ENCODE assay signal across 19 cellular contexts in the genomic region with DNA sequence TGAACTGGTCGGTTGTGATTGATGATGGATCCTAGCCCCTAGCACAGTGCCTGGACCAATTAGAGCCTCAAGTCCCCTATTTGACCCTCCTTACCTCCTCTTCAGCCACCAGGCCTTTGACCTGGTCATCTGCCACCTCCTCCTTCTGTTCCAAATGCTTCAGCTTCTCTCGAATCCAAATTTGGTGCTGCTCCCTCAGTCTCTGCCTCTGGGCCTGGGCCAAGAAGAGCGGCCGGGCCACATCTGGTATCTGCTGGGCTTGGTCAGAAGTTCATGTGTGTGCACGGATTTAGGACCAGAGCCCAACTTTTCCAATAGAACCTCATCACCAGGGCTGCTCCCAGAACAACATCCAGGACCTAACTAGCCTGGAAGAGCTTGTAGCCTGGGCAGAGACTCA. TPM values are rescaled to one million over a fixed set of nuclear protein-coding genes. Genes with fewer than 3 reads are reported as not detected.
DNase-seq lines count a peak whose midpoint lies in the region; ATAC-seq and TF ChIP-seq lines count a peak whose summit lies in the region.
"Had no signal": no experiment of that assay in that cellular context is flagged by ENCODE, and none has a peak within 500 bp of the region (broad histone marks: within the 10 kb centered on the region; RNA-seq: fewer than 3 reads in every experiment).

No MANE protein-coding gene starts in this region.

- no peaks in the 10 kb centered on the region for H3K27me3 Mint-ChIP-seq in natural killer cell treated with Interleukin-12 subunit alpha and Interleukin-12 subunit beta and Interleukin-15 and Interleukin-18, amount 100 ng/mL, for 72 hours
- H3K27me3 Mint-ChIP-seq in natural killer cell (ENCODE audit: low read depth in 2 of 2), result no peaks in the 10 kb centered on the region
- H3K27me3 Mint-ChIP-seq: activated T-cell treated with anti-CD3 and anti-CD28 coated beads, Interleukin-2, amount 50 U/mL, for 24 hours had no signal

- no peak for ATAC-seq in natural killer cell treated with Interleukin-12 subunit alpha and Interleukin-12 subunit beta and Interleukin-15 and Interleukin-18, amount 100 ng/mL, for 72 hours
- ATAC-seq in natural killer cell (no peak), left ventricle myocardium superior (peak; percentile 50), upper lobe of right lung (peak; percentile 19), GM19023 (IDR thresholded peaks at IDR 0.05; ENCODE audit: unreplicated experiment) (no peak)
- ATAC-seq: activated naive CD4-positive, alpha-beta T cell treated with anti-CD3 and anti-CD28 coated beads, Interleukin-2, amount 50 U/mL, for 72 hours; PC-3 had no signal

- H3K4me3 ChIP-seq in upper lobe of right lung, result no peak overlapping the region

- H3K4me1 ChIP-seq in upper lobe of right lung, result peaks cover 51% of the 10 kb centered on the region

- intact Hi-C loops in natural killer cell (cut with micrococcal nuclease), result no loop called here
- intact Hi-C loops in left ventricle myocardium superior (cut with micrococcal nuclease), result loop anchor here (10.0 kb wide), 1 partner anchor 64 kb away; a partner anchor contains a TSS
- intact Hi-C loops in posterior vena cava (cut with DNase I), result no loop called here
- intact Hi-C loops in upper lobe of right lung (cut with DNase I), result no loop called here

- H3K9me3 ChIP-seq in upper lobe of right lung, result no peaks in the 10 kb centered on the region

- H3K27ac Mint-ChIP-seq in natural killer cell treated with Interleukin-12 subunit alpha and Interleukin-12 subunit beta and Interleukin-15 and Interleukin-18, amount 100 ng/mL, for 72 hours, result no peak overlapping the region
- peak overlapping the region in 1 of 2 donors; percentile 96 for H3K27ac Mint-ChIP-seq in natural killer cell

- H3K36me3 ChIP-seq in upper lobe of right lung, result peaks cover 17% of the 10 kb centered on the region

- H3K4me1 Mint-ChIP-seq in natural killer cell treated with Interleukin-12 subunit alpha and Interleukin-12 subunit beta and Interleukin-15 and Interleukin-18, amount 100 ng/mL, for 72 hours (ENCODE audit: low read depth in 2 of 2), result peaks cover 34% of the 10 kb centered on the region in 2 donors
- H3K4me1 Mint-ChIP-seq in natural killer cell, result peaks cover 32 to 40% of the 10 kb centered on the region in 2 donors

- peak; percentile 45 for DNase-seq in natural killer cell treated with Interleukin-12 subunit alpha and Interleukin-12 subunit beta and Interleukin-15 and Interleukin-18, amount 100 ng/mL, for 72 hours (ENCODE audit: low spot score)
- DNase-seq in natural killer cell (no peak), left ventricle myocardium superior (peak; percentile 67), posterior vena cava (ENCODE audit: low spot score) (peak; percentile 80), upper lobe of right lung (peak; percentile 67), NCI-H1092 treated with DMSO at 0.1 percent for 48 hours (lab: John Stamatoyannopoulos, UW) (no peak), NCI-H446 (lab: John Stamatoyannopoulos, UW) (no peak)
- DNase-seq: activated CD4-positive, alpha-beta T cell treated with anti-CD3 and anti-CD28 coated beads, Interleukin-2, amount 50 U/mL, for 1 hour; activated T-cell treated with anti-CD3 and anti-CD28 coated beads, Interleukin-2, amount 50 U/mL, for 24 hours; islet precursor cell; Kasumi-1; midbrain; NCI-H1105 treated with DMSO at 0.1 percent for 48 hours; NCI-H2171; NCI-H774; PC-3; stimulated activated naive CD4-positive, alpha-beta T cell had no signal

- H3K27ac ChIP-seq in upper lobe of right lung, result peak overlapping the region; percentile 86

- H3K9me3 Mint-ChIP-seq in natural killer cell treated with Interleukin-12 subunit alpha and Interleukin-12 subunit beta and Interleukin-15 and Interleukin-18, amount 100 ng/mL, for 72 hours, result no peaks in the 10 kb centered on the region
- H3K9me3 Mint-ChIP-seq in natural killer cell, result no peaks in the 10 kb centered on the region
- H3K9me3 Mint-ChIP-seq: activated naive CD4-positive, alpha-beta T cell treated with anti-CD3 and anti-CD28 coated beads, Interleukin-2, amount 50 U/mL, for 72 hours; activated T-cell treated with anti-CD3 and anti-CD28 coated beads, Interleukin-2, amount 50 U/mL, for 24 hours had no signal

- no peak for TF ChIP-seq CTCF in natural killer cell (IDR thresholded peaks at IDR 0.05)
- TF ChIP-seq CTCF in upper lobe of right lung (IDR thresholded peaks at IDR 0.05), result no peak

- H3K27me3 ChIP-seq in upper lobe of right lung, result no peaks in the 10 kb centered on the region

- no peak overlapping the region for H3K4me3 Mint-ChIP-seq in natural killer cell treated with Interleukin-12 subunit alpha and Interleukin-12 subunit beta and Interleukin-15 and Interleukin-18, amount 100 ng/mL, for 72 hours
- no peak overlapping the region for H3K4me3 Mint-ChIP-seq in natural killer cell
- H3K4me3 Mint-ChIP-seq: activated T-cell treated with anti-CD3 and anti-CD28 coated beads, Interleukin-2, amount 50 U/mL, for 24 hours had no signal

- H3K36me3 Mint-ChIP-seq in natural killer cell treated with Interleukin-12 subunit alpha and Interleukin-12 subunit beta and Interleukin-15 and Interleukin-18, amount 100 ng/mL, for 72 hours, result no peaks in the 10 kb centered on the region
- H3K36me3 Mint-ChIP-seq in natural killer cell, result no peaks in the 10 kb centered on the region

RNA-seq across cellular contexts. Expression of a gene that starts 6.5 kb away (rescaled TPM):
- total RNA-seq in natural killer cell treated with Interleukin-12 subunit alpha and Interleukin-12 subunit beta and Interleukin-15 and Interleukin-18, amount 100 ng/mL, for 72 hours, result 10 to 100 TPM; 73.8 to 97.3 TPM
- total RNA-seq in natural killer cell, result 10 to 100 TPM; 63.1 to 76.1 (median 72.3) TPM
- 77.5 TPM for total RNA-seq in left ventricle myocardium superior
- total RNA-seq in posterior vena cava, result 10 to 100 TPM; 43.9 to 55.0 TPM
- 89.4 TPM for total RNA-seq in upper lobe of right lung

RNA-seq across cellular contexts. Expression of a gene that starts 6.7 kb away (rescaled TPM):
- 10 to 100 TPM; 12.8 to 25.8 TPM for total RNA-seq in natural killer cell treated with Interleukin-12 subunit alpha and Interleukin-12 subunit beta and Interleukin-15 and Interleukin-18, amount 100 ng/mL, for 72 hours
- total RNA-seq in natural killer cell (10 to 100 TPM; 44.0 to 44.9 (median 44.4) TPM), left ventricle myocardium superior (13.3 TPM), posterior vena cava (10 to 100 TPM; 12.5 to 19.7 TPM), upper lobe of right lung (25.8 TPM)

RNA-seq across cellular contexts. Expression of a gene that starts 13.8 kb away (rescaled TPM):
- 10 to 100 TPM; 61.4 to 64.7 TPM for total RNA-seq in natural killer cell treated with Interleukin-12 subunit alpha and Interleukin-12 subunit beta and Interleukin-15 and Interleukin-18, amount 100 ng/mL, for 72 hours
- total RNA-seq in natural killer cell (10 to 100 TPM; 42.2 to 66.4 (median 59.4) TPM), left ventricle myocardium superior (27.4 TPM), posterior vena cava (10 to 100 TPM; 27.9 to 28.0 TPM), upper lobe of right lung (19.4 TPM)

RNA-seq across cellular contexts. Expression of a gene that starts 23.6 kb away (rescaled TPM):
- total RNA-seq in natural killer cell treated with Interleukin-12 subunit alpha and Interleukin-12 subunit beta and Interleukin-15 and Interleukin-18, amount 100 ng/mL, for 72 hours, result 1 to 10 TPM; 7.0 to 8.6 TPM
- total RNA-seq in natural killer cell, result 1 to 10 TPM; 5.8 to 9.4 (median 6.0) TPM
- total RNA-seq in left ventricle myocardium superior, result 18.2 TPM
- 10 to 100 TPM in 1 of 2 donors, 1 to 10 TPM in 1; 8.5 to 11.0 TPM for total RNA-seq in posterior vena cava
- 21.4 TPM for total RNA-seq in upper lobe of right lung
- total RNA-seq: PC-3 had no signal

Comparison
In these comparisons a context has a peak if more than half of its experiments do, and no peak if none do; other contexts are left out.
1. DNase-seq: peak in natural killer cell treated with Interleukin-12 subunit alpha and Interleukin-12 subunit beta and Interleukin-15 and Interleukin-18, amount 100 ng/mL, for 72 hours (single experiment), left ventricle myocardium superior (single experiment), posterior vena cava (single experiment) and upper lobe of right lung (single experiment); none in natural killer cell (single experiment), NCI-H1092 treated with DMSO at 0.1 percent for 48 hours (single experiment) and NCI-H446 (0 of 2).
2. ATAC-seq: peak in left ventricle myocardium superior (single experiment) and upper lobe of right lung (single experiment); none in natural killer cell treated with Interleukin-12 subunit alpha and Interleukin-12 subunit beta and Interleukin-15 and Interleukin-18, amount 100 ng/mL, for 72 hours (0 of 2), natural killer cell (0 of 3) and GM19023 (single experiment).